Comparison of ENCODE assay signal across 15 cellular contexts in genomic region chrX:49037883-49038475, GRCh38. TPM values are rescaled to one million over a fixed set of nuclear protein-coding genes. Genes with fewer than 3 reads are reported as not detected.
DNase-seq lines count a peak whose midpoint lies in the region; ATAC-seq and TF ChIP-seq lines count a peak whose summit lies in the region.
"Had no signal": no experiment of that assay in that cellular context is flagged by ENCODE, and none has a peak within 500 bp of the region (broad histone marks: within the 10 kb centered on the region; RNA-seq: fewer than 3 reads in every experiment).

No MANE protein-coding gene starts in this region.

- H3K4me3 ChIP-seq in GM23338 = no peak overlapping the region
- H3K4me3 ChIP-seq in adipocyte (ENCODE audit: low read length) = no peak overlapping the region
- H3K4me3 ChIP-seq in gastroesophageal sphincter = no peak overlapping the region
- H3K4me3 ChIP-seq: lung, pancreas had no signal

- no peaks in the 10 kb centered on the region for H4K20me1 ChIP-seq in GM23338 (replicated peaks; ENCODE audit: insufficient read depth)

- H3K9me2 ChIP-seq in GM23338 (ENCODE audit: insufficient read depth) = no peaks in the 10 kb centered on the region

- peaks cover 4% of the 10 kb centered on the region for H3K4me1 ChIP-seq in GM23338 (ENCODE audit: insufficient read depth)
- peaks cover 25% of the 10 kb centered on the region for H3K4me1 ChIP-seq in adipocyte (ENCODE audit: control insufficient read depth, insufficient read depth, low read length)
- peaks cover 5 to 53% (median 9%) of the 10 kb centered on the region in 3 donors for H3K4me1 ChIP-seq in gastroesophageal sphincter

- WGBS in gastroesophageal sphincter (ENCODE audit: low coverage in 1 of 2), 2 donors = 80% methylated on average over 2 of the region's 15 CpGs; no CpG with 5 or more reads in 1 of the 2 donors

- H3K9me3 ChIP-seq in adipocyte (ENCODE audit: control insufficient read depth, low read length) = no peaks in the 10 kb centered on the region
- no peaks in the 10 kb centered on the region for H3K9me3 ChIP-seq in gastroesophageal sphincter
- H3K9me3 ChIP-seq: pancreas had no signal

- peak overlapping the region; percentile 37 for H3K9ac ChIP-seq in adipocyte (ENCODE audit: low read length)

- DNase-seq in A172 (ENCODE audit: low spot score) (peak; percentile 21), GM23338 (ENCODE audit: low spot score) (no peak), adipocyte (ENCODE audit: low read depth) (peak; percentile 70), NCI-H2196 (lab: John Stamatoyannopoulos, UW; ENCODE audit: unreplicated experiment) (no peak), SW480 (ENCODE audit: low spot score) (no peak)
- DNase-seq: endodermal cell, NCI-H1417, NCI-H526, pancreas, SHP77 treated with DMSO at 0.1 percent for 48 hours, WERI-Rb-1 had no signal

- H3K4me3 Mint-ChIP-seq in GM23338 = no peak overlapping the region; the same call in 2 of the 3 replicates
- H3K4me3 Mint-ChIP-seq: endodermal cell had no signal

- H3K27ac Mint-ChIP-seq in GM23338 = peak overlapping the region; percentile 92; the same call in 1 of the 2 replicates
- H3K27ac Mint-ChIP-seq: endodermal cell had no signal

- H3K4me2 ChIP-seq in GM23338 = no peak overlapping the region

- H3K27me3 Mint-ChIP-seq in GM23338 (ENCODE audit: insufficient read depth, low read depth, poor library complexity) = peaks cover 16% of the 10 kb centered on the region

- TF ChIP-seq CTCF in GM23338 (conservative IDR thresholded peaks at IDR 0.05; ENCODE audit: low read depth in 2 of 2) = no peak
- TF ChIP-seq CTCF in gastroesophageal sphincter (IDR thresholded peaks at IDR 0.05) = no peak

- H3F3A ChIP-seq in GM23338 (replicated peaks; ENCODE audit: low read depth) = no peaks in the 10 kb centered on the region

- peaks cover 39% of the 10 kb centered on the region for H3K79me2 ChIP-seq in GM23338 (replicated peaks; ENCODE audit: insufficient read depth)

- peaks cover 68% of the 10 kb centered on the region for H3K36me3 Mint-ChIP-seq in GM23338 (ENCODE audit: low read depth)

- H3K36me3 ChIP-seq in GM23338 (ENCODE audit: insufficient read depth) (peaks cover 22% of the 10 kb centered on the region), adipocyte (ENCODE audit: control insufficient read depth, insufficient read depth, low read length, severe bottlenecking) (peaks cover 49% of the 10 kb centered on the region), gastroesophageal sphincter (peaks cover 0 to 59% of the 10 kb centered on the region in 2 donors)

- no peaks in the 10 kb centered on the region; the same call in 2 of the 3 replicates for H3K9me3 Mint-ChIP-seq in GM23338

- TF ChIP-seq EP300 in gastroesophageal sphincter (IDR thresholded peaks at IDR 0.05) = no peak

- TF ChIP-seq POLR2A in gastroesophageal sphincter (IDR thresholded peaks at IDR 0.05) = no peak

- H3K4me1 Mint-ChIP-seq in GM23338 = peaks cover 20% of the 10 kb centered on the region

- H3K27ac ChIP-seq in GM23338 (ENCODE audit: low read depth) (no peak overlapping the region), gastroesophageal sphincter (peak overlapping the region in 3 of 4 donors; percentile 52 to 98 (median 97))
- H3K27ac ChIP-seq: pancreas, WERI-Rb-1 had no signal

- H2AFZ ChIP-seq in GM23338 = no peak overlapping the region

- H3K27me3 ChIP-seq in GM23338 (ENCODE audit: insufficient read depth) (no peaks in the 10 kb centered on the region), adipocyte (replicated peaks; ENCODE audit: control insufficient read depth, insufficient read depth, low read length) (no peaks in the 10 kb centered on the region), gastroesophageal sphincter (no peaks in the 10 kb centered on the region)
- H3K27me3 ChIP-seq: pancreas had no signal

- ATAC-seq in GM23338 = no peak
- no peak for ATAC-seq in gastroesophageal sphincter
- no peak for ATAC-seq in GM18498 (IDR thresholded peaks at IDR 0.05; ENCODE audit: unreplicated experiment)
- no peak for ATAC-seq in GM21381 (IDR thresholded peaks at IDR 0.05; ENCODE audit: unreplicated experiment)
- ATAC-seq: pancreas had no signal

TF ChIP-seq in GM23338, 12 proteins besides CTCF, POLR2A, EP300 and RAD21 (continues in another document):
- TF ChIP-seq ZNF462 (CRISPR knock-in tag; IDR thresholded peaks at IDR 0.05) (no peak), ZNF114 (CRISPR knock-in tag; IDR thresholded peaks at IDR 0.05) (no peak), NANOG (IDR thresholded peaks at IDR 0.05; ENCODE audit: borderline replicate concordance) (no peak)

RNA-seq across cellular contexts. Expression of gene TFE3, which starts 5.2 kb away (rescaled TPM):
- 49.8 and 64.1 TPM in 2 replicates for total RNA-seq in A172 (2014; rRNA removed; shearing (Covaris generic))
- 63.3 and 83.8 TPM in 2 replicates for total RNA-seq in GM23338 (2014; rRNA removed; shearing (Covaris generic))
- 20.8 and 21.4 TPM in 2 replicates for polyA plus RNA-seq in GM23338 (2016; fragmentation: Nextera tagmentation; extraction: Ambion mirVana)
- total RNA-seq in gastroesophageal sphincter = 100 to 1,000 TPM in 3 of 4 donors, 10 to 100 TPM in 1; 85.8 to 165 (median 107) TPM

RNA-seq across cellular contexts. Expression of gene CCDC120, which starts 20.8 kb away (rescaled TPM):
- 0.14 TPM in 1 of 2 replicates, not detected in the other for total RNA-seq in A172 (2014; rRNA removed; shearing (Covaris generic))
- 6.8 and 9.9 TPM in 2 replicates for total RNA-seq in GM23338 (2014; rRNA removed; shearing (Covaris generic))
- polyA plus RNA-seq in GM23338 (2016; fragmentation: Nextera tagmentation; extraction: Ambion mirVana) = 3.3 and 3.6 TPM in 2 replicates
- total RNA-seq in gastroesophageal sphincter = 1 to 10 TPM; 1.1 to 4.7 (median 2.5) TPM

RNA-seq across cellular contexts. Expression of gene PRAF2, which starts 35.8 kb away (rescaled TPM):
- total RNA-seq in A172 (2014; rRNA removed; shearing (Covaris generic)) = 11.7 and 12.6 TPM in 2 replicates
- 6.3 and 7.7 TPM in 2 replicates for total RNA-seq in GM23338 (2014; rRNA removed; shearing (Covaris generic))
- 22.1 and 24.3 TPM in 2 replicates for polyA plus RNA-seq in GM23338 (2016; fragmentation: Nextera tagmentation; extraction: Ambion mirVana)
- total RNA-seq in gastroesophageal sphincter = 10 to 100 TPM in 3 of 4 donors, 1 to 10 TPM in 1; 9.6 to 20.9 (median 17.2) TPM

RNA-seq across cellular contexts. Expression of gene GRIPAP1, which starts 35.9 kb away (rescaled TPM):
- 15.9 and 18.3 TPM in 2 replicates for total RNA-seq in A172 (2014; rRNA removed; shearing (Covaris generic))
- 32.7 and 39.1 TPM in 2 replicates for total RNA-seq in GM23338 (2014; rRNA removed; shearing (Covaris generic))
- 57.1 and 62.2 TPM in 2 replicates for polyA plus RNA-seq in GM23338 (2016; fragmentation: Nextera tagmentation; extraction: Ambion mirVana)
- total RNA-seq in gastroesophageal sphincter = 10 to 100 TPM; 28.1 to 62.6 (median 33.9) TPM

RNA-seq across cellular contexts. Expression of gene WDR45, which starts 41.7 kb away (rescaled TPM):
- 47.5 and 64.6 TPM in 2 replicates for total RNA-seq in A172 (2014; rRNA removed; shearing (Covaris generic))
- total RNA-seq in GM23338 (2014; rRNA removed; shearing (Covaris generic)) = 26.2 and 36.2 TPM in 2 replicates
- polyA plus RNA-seq in GM23338 (2016; fragmentation: Nextera tagmentation; extraction: Ambion mirVana) = 24.9 and 28.8 TPM in 2 replicates
- total RNA-seq in gastroesophageal sphincter = 100 to 1,000 TPM in 1 of 4 donors, 10 to 100 TPM in 3; 60.8 to 101 (median 80.9) TPM

Comparison
In these comparisons a context has a peak if more than half of its experiments do, and no peak if none do; other contexts are left out.
1. DNase-seq: peak in A172 (single experiment) and adipocyte (single experiment); none in GM23338 (single experiment), NCI-H2196 (single experiment) and SW480 (single experiment).